14 cellular contexts compared by ENCODE assay signal in genomic region chr14:71524321-71524982, GRCh38.
DNase-seq lines count a peak whose midpoint lies in the region; ATAC-seq and TF ChIP-seq lines count a peak whose summit lies in the region.
"Had no signal": no experiment of that assay in that cellular context is flagged by ENCODE, and none has a peak within 500 bp of the region (broad histone marks: within the 10 kb centered on the region; RNA-seq: fewer than 3 reads in every experiment).

No MANE protein-coding gene starts in this region.

- H3K36me3 ChIP-seq in spleen: peaks cover 0 to 9% (median 0%) of the 10 kb centered on the region in 6 donors

- WGBS in spleen, 5 donors: 82 to 94% (median 86%) methylated on average over 6 of the region's 6 CpGs

- ATAC-seq in GM21528 (IDR thresholded peaks at IDR 0.05; ENCODE audit: low FRiP score, unreplicated experiment) (peak; percentile 59), HG03135 (IDR thresholded peaks at IDR 0.05; ENCODE audit: unreplicated experiment) (peak; percentile 48)
- ATAC-seq: mucosa of descending colon had no signal

- no peak overlapping the region for H3K4me3 ChIP-seq in spleen
- H3K4me3 ChIP-seq: mucosa of descending colon, upper lobe of left lung had no signal

- intact Hi-C loops in spleen (cut with DNase I; ENCODE audit: low total_unique reads): no loop called here

- H3K4me1 ChIP-seq in spleen: peaks cover 0 to 26% (median 5%) of the 10 kb centered on the region in 6 donors
- H3K4me1 ChIP-seq: upper lobe of left lung had no signal

- no peak for TF ChIP-seq CTCF in spleen (IDR thresholded peaks at IDR 0.05 in 8 of 11, conservative IDR thresholded peaks at IDR 0.05 in 3 of 11)

- no peaks in the 10 kb centered on the region for H3K9me3 ChIP-seq in spleen
- H3K9me3 ChIP-seq: mucosa of descending colon, upper lobe of left lung had no signal

- no peak for TF ChIP-seq POLR2A in spleen (IDR thresholded peaks at IDR 0.05)

- no peaks in the 10 kb centered on the region for H3K27me3 ChIP-seq in spleen (replicated peaks in 1 of 7)
- H3K27me3 ChIP-seq: upper lobe of left lung had no signal

- peak overlapping the region in 2 of 8 donors; percentile 3 to 11 for H3K27ac ChIP-seq in spleen
- H3K27ac ChIP-seq: 22Rv1, upper lobe of left lung had no signal

- peak; percentile 28 for DNase-seq in DMS53 (lab: John Stamatoyannopoulos, UW)
- no peak for DNase-seq in DMS53 treated with DMSO at 0.1 percent for 48 hours (lab: John Stamatoyannopoulos, UW; ENCODE audit: unreplicated experiment)
- DNase-seq in kidney tubule cell (ENCODE audit: low spot score): peak; percentile 1
- DNase-seq in NCI-H526 (lab: John Stamatoyannopoulos, UW): no peak
- no peak for DNase-seq in NCI-H69 (lab: John Stamatoyannopoulos, UW)
- DNase-seq in spleen: no peak
- DNase-seq: activated CD8-positive, alpha-beta memory T cell treated with anti-CD3 and anti-CD28 coated beads, Interleukin-2, amount 50 U/mL, for 4 hours; mucosa of descending colon; NCI-H1436 treated with DMSO at 0.1 percent for 48 hours; retina; upper lobe of left lung had no signal

Comparison
In these comparisons a context has a peak if more than half of its experiments do, and no peak if none do; other contexts are left out.
1. DNase-seq: peak in DMS53 (single experiment) and kidney tubule cell (single experiment); none in DMS53 treated with DMSO at 0.1 percent for 48 hours (single experiment), NCI-H526 (0 of 2), NCI-H69 (single experiment) and spleen (single experiment).